In genomic region chr7:43081603-43082002, GRCh38 we compare ENCODE assay signal across 25 cellular contexts.
"Had no signal": no experiment of that assay in that cellular context is flagged by ENCODE, and none has a peak within 500 bp of the region (broad histone marks: within the 10 kb centered on the region; RNA-seq: fewer than 3 reads in every experiment).

No MANE protein-coding gene starts in this region.

- DNase-seq: stimulated activated CD4-positive, alpha-beta T cell treated with anti-CD3 and anti-CD28 coated beads, Interleukin-2, amount 100 ng/mL, for 48 hours; stimulated activated CD4-positive, alpha-beta T cell treated with anti-CD3 and anti-CD28 coated beads, Interleukin-4, amount 100 ng/mL, for 1 hour; stimulated activated CD4-positive, alpha-beta T cell treated with anti-CD3 and anti-CD28 coated beads, Interleukin-4, amount 100 ng/mL, for 24 hours; stimulated activated CD4-positive, alpha-beta T cell treated with anti-CD3 and anti-CD28 coated beads, Interleukin-4, amount 100 ng/mL, for 4 hours; stimulated activated CD8-positive, alpha-beta memory T cell treated with anti-CD3 and anti-CD28 coated beads, Interleukin-4, amount 100 ng/mL, for 48 hours; stimulated activated naive B cell treated with anti-CD40 and anti-IgM and Interleukin-4, amounts not matched to agents 10 μg/mL and 1 μg/mL and 100 μg/mL, for 72 hours; stimulated activated naive CD4-positive, alpha-beta T cell; stimulated activated naive CD4-positive, alpha-beta T cell treated with Interleukin-2 at 50 U/mL for 16 hours; stimulated activated naive CD8-positive, alpha-beta T cell treated with anti-CD3 and anti-CD28 coated beads, Interleukin-15, amount 100 ng/mL, for 72 hours; stimulated activated naive CD8-positive, alpha-beta T cell treated with anti-CD3 and anti-CD28 coated beads, Interleukin-15, Interleukin-2, amounts not matched to agents 100 U/mL and 50 U/mL, for 24 hours; stomach; substantia nigra; testis; thyroid gland; tibial artery; transverse colon; upper lobe of left lung; upper lobe of right lung; uterus had no signal

- H3K4me1 ChIP-seq: stomach, suprapubic skin, testis, tibial artery, tibial nerve, transverse colon, upper lobe of left lung, upper lobe of right lung, uterus had no signal

- H3K4me3 ChIP-seq: stomach, suprapubic skin, testis, thoracic aorta, thyroid gland, tibial artery, tibial nerve, transverse colon, upper lobe of left lung, upper lobe of right lung, uterus, vagina had no signal

- H3K27me3 ChIP-seq: testis, thyroid gland, tibial nerve, transverse colon, upper lobe of left lung, upper lobe of right lung, uterus, vagina had no signal

- H3K9me3 ChIP-seq: stomach, suprapubic skin, testis, thoracic aorta, thyroid gland, tibial artery, tibial nerve, transverse colon, upper lobe of left lung, upper lobe of right lung, uterus, vagina had no signal

- H3K36me3 ChIP-seq: stomach, suprapubic skin, thoracic aorta, thyroid gland, tibial artery, tibial nerve, transverse colon, upper lobe of left lung, upper lobe of right lung, uterus, vagina had no signal

- H3K27ac ChIP-seq: stomach, suprapubic skin, testis, thoracic aorta, thyroid gland, tibial artery, tibial nerve, transverse colon, upper lobe of left lung, upper lobe of right lung, uterus, vagina had no signal

- ATAC-seq: stimulated activated effector memory CD8-positive, alpha-beta T cell treated with anti-CD3 and anti-CD28 coated beads, Interleukin-12 subunit alpha, Interleukin-12 subunit beta, amount 100 ng/mL, for 72 hours; stimulated activated memory B cell treated with anti-CD40 and anti-IgM and Interleukin-4, amounts not matched to agents 10 μg/mL and 1 μg/mL and 100 μg/mL, for 72 hours; stimulated activated naive B cell treated with anti-CD40 and anti-IgM and Interleukin-4, amounts not matched to agents 10 μg/mL and 1 μg/mL and 100 μg/mL, for 72 hours; stimulated activated naive CD8-positive, alpha-beta T cell treated with anti-CD3 and anti-CD28 coated beads, Interleukin-15, amount 100 ng/mL, for 72 hours; stimulated activated naive CD8-positive, alpha-beta T cell treated with anti-CD3 and anti-CD28 coated beads, Interleukin-15, Interleukin-2, amounts not matched to agents 100 U/mL and 50 U/mL, for 24 hours; upper lobe of right lung had no signal
